In the genomic region with DNA sequence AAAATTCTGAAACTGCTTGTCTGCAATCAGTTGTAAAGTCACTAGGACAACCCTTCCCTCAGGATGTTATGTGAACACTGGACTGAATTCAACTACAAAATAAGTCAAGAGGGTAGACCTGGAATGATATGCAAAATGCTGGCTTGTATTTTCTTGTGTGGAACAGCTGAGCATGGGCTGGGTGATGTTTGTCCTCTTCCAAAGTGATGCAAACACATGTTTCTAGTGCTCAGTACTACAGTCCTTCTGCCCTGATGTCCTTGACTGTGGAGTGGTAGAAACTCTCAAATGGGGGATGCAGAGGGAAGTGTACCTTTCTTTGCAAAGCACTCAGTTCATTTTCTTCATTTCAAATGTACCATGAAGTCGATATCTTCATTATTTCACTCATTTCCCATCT, we compare ENCODE assay signal across 18 cellular contexts.
"Had no signal": no experiment of that assay in that cellular context is flagged by ENCODE, and none has a peak within 500 bp of the region (broad histone marks: within the 10 kb centered on the region; RNA-seq: fewer than 3 reads in every experiment).

No MANE protein-coding gene starts in this region.

- H3K4me2 ChIP-seq: neural progenitor cell had no signal

- H3K27ac ChIP-seq: brain microvascular endothelial cell, esophagus muscularis mucosa, foreskin keratinocyte, neural progenitor cell, ovary had no signal

- H3K9me3 Mint-ChIP-seq: neural progenitor cell had no signal

- H3K4me1 Mint-ChIP-seq: neural progenitor cell had no signal

- H3K4me1 ChIP-seq: neural progenitor cell had no signal

- H3K36me3 Mint-ChIP-seq: neural progenitor cell had no signal

- ATAC-seq: activated CD8-positive, alpha-beta T cell treated with anti-CD3 and anti-CD28 coated beads for 36 hours; foreskin keratinocyte; stimulated activated naive CD8-positive, alpha-beta T cell treated with anti-CD3 and anti-CD28 coated beads, Interleukin-15, Interleukin-2, amounts not matched to agents 100 U/mL and 50 U/mL, for 24 hours had no signal

- H3K27me3 ChIP-seq: brain microvascular endothelial cell, esophagus muscularis mucosa, foreskin keratinocyte, neural progenitor cell, ovary had no signal

- H3K4me3 ChIP-seq: dorsolateral prefrontal cortex, esophagus muscularis mucosa, neural progenitor cell, ovary had no signal

- H3K9me3 ChIP-seq: esophagus muscularis mucosa, ovary had no signal

- H3K9ac ChIP-seq: neural progenitor cell had no signal

- DNase-seq: activated CD4-positive, alpha-beta T cell treated with anti-CD3 and anti-CD28 coated beads for 1 hour; activated CD8-positive, alpha-beta memory T cell treated with anti-CD3 and anti-CD28 coated beads, Interleukin-2, amount 50 U/mL, for 48 hours; activated CD8-positive, alpha-beta T cell treated with anti-CD3 and anti-CD28 coated beads for 36 hours; activated naive CD4-positive, alpha-beta T cell treated with anti-CD3 and anti-CD28 coated beads for 36 hours; amniotic stem cell; brain microvascular endothelial cell; dorsolateral prefrontal cortex; foreskin keratinocyte; mesendoderm; ovary; stimulated activated CD4-positive, alpha-beta T cell treated with anti-CD3 and anti-CD28 coated beads, Interleukin-4, amount 100 ng/mL, for 1 hour; stimulated activated CD8-positive, alpha-beta memory T cell treated with anti-CD3 and anti-CD28 coated beads, Interleukin-4, amount 100 ng/mL, for 48 hours; stimulated activated naive CD8-positive, alpha-beta T cell treated with anti-CD3 and anti-CD28 coated beads, Interleukin-15, Interleukin-2, amounts not matched to agents 100 U/mL and 50 U/mL, for 24 hours; SW 1271; T-helper 9 cell had no signal

- H3K27ac Mint-ChIP-seq: activated CD8-positive, alpha-beta T cell treated with anti-CD3 and anti-CD28 coated beads for 36 hours; activated naive CD4-positive, alpha-beta T cell treated with anti-CD3 and anti-CD28 coated beads for 36 hours; activated T-helper 1 cell treated with anti-CD3 and anti-CD28 coated beads, Interleukin-12 subunit alpha, Interleukin-12 subunit beta, Interleukin-2, Interleukin-4 antibody, amounts not matched to agents 30 ng/mL and 10 ng/mL and 1 ng/mL, durations not matched to agents 14 hours and 24 hours and 36 hours; neural progenitor cell had no signal

- H3K36me3 ChIP-seq: esophagus muscularis mucosa, neural progenitor cell, ovary had no signal

- H3K4me3 Mint-ChIP-seq: activated CD8-positive, alpha-beta T cell treated with anti-CD3 and anti-CD28 coated beads for 36 hours; activated naive CD4-positive, alpha-beta T cell treated with anti-CD3 and anti-CD28 coated beads for 36 hours; activated T-helper 1 cell treated with anti-CD3 and anti-CD28 coated beads, Interleukin-12 subunit alpha, Interleukin-12 subunit beta, Interleukin-2, Interleukin-4 antibody, amounts not matched to agents 30 ng/mL and 10 ng/mL and 1 ng/mL, durations not matched to agents 14 hours and 24 hours and 36 hours; neural progenitor cell had no signal

- H2AFZ ChIP-seq: neural progenitor cell had no signal
